15 cellular contexts compared by ENCODE assay signal in the genomic region with DNA sequence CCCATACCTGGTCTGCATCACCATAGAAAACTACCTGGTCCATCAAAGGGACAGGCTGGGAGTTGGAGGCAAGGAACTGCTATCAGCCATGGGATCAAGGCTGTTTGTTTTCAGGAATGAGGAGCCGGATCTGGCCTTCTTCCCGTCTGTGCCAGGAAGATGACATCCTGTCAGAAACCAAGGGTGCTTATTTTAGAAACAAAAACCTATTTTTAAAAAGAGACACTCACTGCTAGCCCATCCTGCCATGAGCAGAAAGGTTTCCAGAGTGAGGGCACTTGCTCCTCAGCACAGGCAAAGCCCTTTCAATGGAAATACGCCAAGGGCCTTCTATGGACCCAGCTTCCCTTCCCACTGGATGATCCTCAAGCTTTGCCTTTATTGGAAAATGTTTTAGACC.
DNase-seq lines count a peak whose midpoint lies in the region; ATAC-seq and TF ChIP-seq lines count a peak whose summit lies in the region.
"Had no signal": no experiment of that assay in that cellular context is flagged by ENCODE, and none has a peak within 500 bp of the region (broad histone marks: within the 10 kb centered on the region; RNA-seq: fewer than 3 reads in every experiment).

No MANE protein-coding gene starts in this region.

- H3K36me3 Mint-ChIP-seq in activated CD8-positive, alpha-beta memory T cell treated with anti-CD3 and anti-CD28 coated beads, Interleukin-2, amount 10 ng/mL, durations not matched to agents 7 days and 5 days = no peaks in the 10 kb centered on the region
- no peaks in the 10 kb centered on the region for H3K36me3 Mint-ChIP-seq in activated T-cell treated with anti-CD3 and anti-CD28 coated beads, Interleukin-2, amount 50 U/mL, for 24 hours (ENCODE audit: low read depth)
- H3K36me3 Mint-ChIP-seq in activated naive CD4-positive, alpha-beta T cell treated with anti-CD3 and anti-CD28 coated beads, Interleukin-2, amount 50 U/mL, for 72 hours = no peaks in the 10 kb centered on the region
- H3K36me3 Mint-ChIP-seq in osteocyte (ENCODE audit: unreplicated experiment) = no peaks in the 10 kb centered on the region
- H3K36me3 Mint-ChIP-seq: CD4-positive, CD25-positive, alpha-beta regulatory T cell had no signal

- H3K9me3 Mint-ChIP-seq in activated CD8-positive, alpha-beta memory T cell treated with anti-CD3 and anti-CD28 coated beads, Interleukin-2, amount 10 ng/mL, durations not matched to agents 7 days and 5 days (ENCODE audit: low read depth) = no peaks in the 10 kb centered on the region
- H3K9me3 Mint-ChIP-seq in activated T-cell treated with anti-CD3 and anti-CD28 coated beads, Interleukin-2, amount 50 U/mL, for 24 hours = peaks cover 2% of the 10 kb centered on the region
- H3K9me3 Mint-ChIP-seq in activated naive CD4-positive, alpha-beta T cell treated with anti-CD3 and anti-CD28 coated beads, Interleukin-2, amount 50 U/mL, for 72 hours = no peaks in the 10 kb centered on the region
- H3K9me3 Mint-ChIP-seq in osteocyte (ENCODE audit: unreplicated experiment) = no peaks in the 10 kb centered on the region

- no peaks in the 10 kb centered on the region for H3K36me3 ChIP-seq in parathyroid adenoma (ENCODE audit: control insufficient read depth, insufficient read depth, low read length)
- no peaks in the 10 kb centered on the region for H3K36me3 ChIP-seq in upper lobe of left lung

- H3K79me2 ChIP-seq in parathyroid adenoma = no peaks in the 10 kb centered on the region

- H3K4me3 Mint-ChIP-seq in activated CD8-positive, alpha-beta memory T cell treated with anti-CD3 and anti-CD28 coated beads, Interleukin-2, amount 10 ng/mL, durations not matched to agents 7 days and 5 days = no peak overlapping the region
- no peak overlapping the region for H3K4me3 Mint-ChIP-seq in activated T-cell treated with anti-CD3 and anti-CD28 coated beads, Interleukin-2, amount 50 U/mL, for 24 hours
- H3K4me3 Mint-ChIP-seq in osteocyte (ENCODE audit: unreplicated experiment) = no peak overlapping the region
- H3K4me3 Mint-ChIP-seq: CD4-positive, CD25-positive, alpha-beta regulatory T cell; GM23338 had no signal

- CTCF ChIA-PET in activated CD8-positive, alpha-beta memory T cell treated with anti-CD3 and anti-CD28 coated beads, Interleukin-2, amount 10 ng/mL, durations not matched to agents 7 days and 5 days (lab: Charles Lee) = no interaction called here

- no peaks in the 10 kb centered on the region for H3K9me3 ChIP-seq in parathyroid adenoma (ENCODE audit: control insufficient read depth, low read length)
- H3K9me3 ChIP-seq in upper lobe of left lung = no peaks in the 10 kb centered on the region

- H2AFZ ChIP-seq in parathyroid adenoma = peak overlapping the region; percentile 8
- H2AFZ ChIP-seq: GM23338 had no signal

- H3K27me3 ChIP-seq in parathyroid adenoma (ENCODE audit: control insufficient read depth, insufficient read depth, low read length) (no peaks in the 10 kb centered on the region), upper lobe of left lung (no peaks in the 10 kb centered on the region)

- no peak overlapping the region for H3K27ac Mint-ChIP-seq in activated CD8-positive, alpha-beta memory T cell treated with anti-CD3 and anti-CD28 coated beads, Interleukin-2, amount 10 ng/mL, durations not matched to agents 7 days and 5 days
- no peak overlapping the region for H3K27ac Mint-ChIP-seq in activated T-cell treated with anti-CD3 and anti-CD28 coated beads, Interleukin-2, amount 50 U/mL, for 24 hours
- no peak overlapping the region for H3K27ac Mint-ChIP-seq in activated naive CD4-positive, alpha-beta T cell treated with anti-CD3 and anti-CD28 coated beads, Interleukin-2, amount 50 U/mL, for 72 hours
- no peak overlapping the region for H3K27ac Mint-ChIP-seq in osteocyte (ENCODE audit: unreplicated experiment)
- H3K27ac Mint-ChIP-seq: CD4-positive, CD25-positive, alpha-beta regulatory T cell; GM23338 had no signal

- peaks cover 5% of the 10 kb centered on the region for H3K27me3 Mint-ChIP-seq in activated CD8-positive, alpha-beta memory T cell treated with anti-CD3 and anti-CD28 coated beads, Interleukin-2, amount 10 ng/mL, durations not matched to agents 7 days and 5 days
- H3K27me3 Mint-ChIP-seq in activated T-cell treated with anti-CD3 and anti-CD28 coated beads, Interleukin-2, amount 50 U/mL, for 24 hours = peaks cover 21% of the 10 kb centered on the region
- H3K27me3 Mint-ChIP-seq in osteocyte (ENCODE audit: unreplicated experiment) = no peaks in the 10 kb centered on the region

- no peak for TF ChIP-seq POLR2A in upper lobe of left lung (IDR thresholded peaks at IDR 0.05)

- no peak overlapping the region for H3K4me2 ChIP-seq in parathyroid adenoma (ENCODE audit: low read length)
- H3K4me2 ChIP-seq: GM23338 had no signal

- peak; percentile 18 for DNase-seq in activated CD8-positive, alpha-beta memory T cell treated with anti-CD3 and anti-CD28 coated beads, Interleukin-2, amount 10 ng/mL, durations not matched to agents 7 days and 5 days
- no peak for DNase-seq in activated CD8-positive, alpha-beta memory T cell treated with anti-CD3 and anti-CD28 coated beads, Interleukin-2, amount 50 U/mL, for 48 hours
- peak; percentile 12 for DNase-seq in coronary artery (ENCODE audit: low spot score)
- DNase-seq in upper lobe of left lung = no peak
- DNase-seq in activated T-cell treated with anti-CD3 and anti-CD28 coated beads, Interleukin-2, amount 50 U/mL, for 24 hours = no peak
- DNase-seq in activated naive CD4-positive, alpha-beta T cell treated with anti-CD3 and anti-CD28 coated beads, Interleukin-2, amount 50 U/mL, for 72 hours (ENCODE audit: low spot score in 2 of 2) = no peak
- DNase-seq in osteocyte (ENCODE audit: extremely low spot score, unreplicated experiment) = no peak
- DNase-seq: Calu3; CD4-positive, CD25-positive, alpha-beta regulatory T cell; DMS 273 treated with DMSO at 0.1 percent for 48 hours; H7 had no signal

- H3K9ac ChIP-seq in parathyroid adenoma = no peak overlapping the region

- TF ChIP-seq CTCF in coronary artery (IDR thresholded peaks at IDR 0.05) (no peak), parathyroid adenoma (IDR thresholded peaks at IDR 0.05) (no peak), upper lobe of left lung (IDR thresholded peaks at IDR 0.05) (no peak), osteocyte (IDR thresholded peaks at IDR 0.05) (no peak)

- H3K27ac ChIP-seq in coronary artery (no peak overlapping the region), parathyroid adenoma (peak overlapping the region; percentile 22), upper lobe of left lung (peak overlapping the region in 3 of 4 donors; percentile 21 to 35 (median 26))
- H3K27ac ChIP-seq: 22Rv1, HL-60 had no signal

- 59 to 60% methylated on average over 3 of the region's 3 CpGs for WGBS in upper lobe of left lung, 2 donors

- no peak overlapping the region for H3K4me3 ChIP-seq in coronary artery
- no peak overlapping the region for H3K4me3 ChIP-seq in parathyroid adenoma (ENCODE audit: low read depth, low read length)
- H3K4me3 ChIP-seq in upper lobe of left lung = no peak overlapping the region
- H3K4me3 ChIP-seq: GM23338 had no signal

- no peaks in the 10 kb centered on the region for H3K4me1 Mint-ChIP-seq in activated CD8-positive, alpha-beta memory T cell treated with anti-CD3 and anti-CD28 coated beads, Interleukin-2, amount 10 ng/mL, durations not matched to agents 7 days and 5 days
- no peaks in the 10 kb centered on the region for H3K4me1 Mint-ChIP-seq in activated T-cell treated with anti-CD3 and anti-CD28 coated beads, Interleukin-2, amount 50 U/mL, for 24 hours (ENCODE audit: low read depth)
- no peaks in the 10 kb centered on the region for H3K4me1 Mint-ChIP-seq in osteocyte (ENCODE audit: unreplicated experiment)
- H3K4me1 Mint-ChIP-seq: CD4-positive, CD25-positive, alpha-beta regulatory T cell; GM23338 had no signal

- H3K4me1 ChIP-seq in parathyroid adenoma (peaks cover 6% of the 10 kb centered on the region), upper lobe of left lung (peaks cover 0 to 7% (median 5%) of the 10 kb centered on the region in 4 donors)

- peak in 2 of 4 donors; percentile 27 to 28 for TF ChIP-seq EP300 in upper lobe of left lung (IDR thresholded peaks at IDR 0.05)

- ATAC-seq in activated CD8-positive, alpha-beta memory T cell treated with anti-CD3 and anti-CD28 coated beads, Interleukin-2, amount 10 ng/mL, durations not matched to agents 7 days and 5 days = no peak
- ATAC-seq in upper lobe of left lung (ENCODE audit: low FRiP score in 2 of 2) = no peak
- no peak for ATAC-seq in activated naive CD4-positive, alpha-beta T cell treated with anti-CD3 and anti-CD28 coated beads, Interleukin-2, amount 50 U/mL, for 72 hours
- ATAC-seq: GM23338 had no signal

Comparison
In these comparisons a context has a peak if more than half of its experiments do, and no peak if none do; other contexts are left out.
1. DNase-seq: peak in activated CD8-positive, alpha-beta memory T cell treated with anti-CD3 and anti-CD28 coated beads, Interleukin-2, amount 10 ng/mL, durations not matched to agents 7 days and 5 days (single experiment) and coronary artery (single experiment); none in activated CD8-positive, alpha-beta memory T cell treated with anti-CD3 and anti-CD28 coated beads, Interleukin-2, amount 50 U/mL, for 48 hours (single experiment), upper lobe of left lung (0 of 2), activated T-cell treated with anti-CD3 and anti-CD28 coated beads, Interleukin-2, amount 50 U/mL, for 24 hours (single experiment), activated naive CD4-positive, alpha-beta T cell treated with anti-CD3 and anti-CD28 coated beads, Interleukin-2, amount 50 U/mL, for 72 hours (0 of 2) and osteocyte (single experiment).
2. H3K27ac ChIP-seq: peak in parathyroid adenoma (single experiment) and upper lobe of left lung (3 of 4); none in coronary artery (0 of 2).